In genomic region chr6:90028080-90028778, GRCh38 we compare ENCODE assay signal across 20 cellular contexts.
A peak's percentile ranks its signal among the peaks of the same experiment; 100 is the strongest.
DNase-seq lines count a peak whose midpoint lies in the region; ATAC-seq, FAIRE-seq and TF ChIP-seq lines count a peak whose summit lies in the region.
"Had no signal": no experiment of that assay in that cellular context is flagged by ENCODE, and none has a peak within 500 bp of the region (broad histone marks: within the 10 kb centered on the region; RNA-seq: fewer than 3 reads in every experiment).

No MANE protein-coding gene starts in this region.

- H3K9me3 Mint-ChIP-seq in activated naive CD4-positive, alpha-beta T cell treated with anti-CD3 and anti-CD28 coated beads, Interleukin-2, amount 50 U/mL, for 24 hours = no peaks in the 10 kb centered on the region
- H3K9me3 Mint-ChIP-seq in activated naive CD8-positive, alpha-beta T cell treated with anti-CD3 and anti-CD28 coated beads, Interleukin-2, amount 50 U/mL, for 24 hours = peaks cover 6% of the 10 kb centered on the region
- H3K9me3 Mint-ChIP-seq in stimulated activated naive CD8-positive, alpha-beta T cell treated with anti-CD3 and anti-CD28 coated beads, Interleukin-15, Interleukin-2, amounts not matched to agents 100 ng/mL and 50 ng/mL, for 24 hours = no peaks in the 10 kb centered on the region
- H3K9me3 Mint-ChIP-seq: HFFc6 had no signal

- peak overlapping the region; percentile 65 for H3K4me3 Mint-ChIP-seq in activated naive CD4-positive, alpha-beta T cell treated with anti-CD3 and anti-CD28 coated beads, Interleukin-2, amount 50 U/mL, for 24 hours
- peak overlapping the region; percentile 6 for H3K4me3 Mint-ChIP-seq in activated naive CD8-positive, alpha-beta T cell treated with anti-CD3 and anti-CD28 coated beads, Interleukin-2, amount 50 U/mL, for 24 hours
- H3K4me3 Mint-ChIP-seq in stimulated activated naive CD8-positive, alpha-beta T cell treated with anti-CD3 and anti-CD28 coated beads, Interleukin-15, Interleukin-2, amounts not matched to agents 100 ng/mL and 50 ng/mL, for 24 hours = peak overlapping the region; percentile 45
- H3K4me3 Mint-ChIP-seq: brain, HFFc6 had no signal

- H3K36me3 Mint-ChIP-seq in activated naive CD4-positive, alpha-beta T cell treated with anti-CD3 and anti-CD28 coated beads, Interleukin-2, amount 50 U/mL, for 24 hours = peaks cover 34% of the 10 kb centered on the region
- H3K36me3 Mint-ChIP-seq in activated naive CD8-positive, alpha-beta T cell treated with anti-CD3 and anti-CD28 coated beads, Interleukin-2, amount 50 U/mL, for 24 hours (ENCODE audit: low read depth) = peaks cover 71% of the 10 kb centered on the region
- peaks cover 80% of the 10 kb centered on the region for H3K36me3 Mint-ChIP-seq in stimulated activated naive CD8-positive, alpha-beta T cell treated with anti-CD3 and anti-CD28 coated beads, Interleukin-15, Interleukin-2, amounts not matched to agents 100 ng/mL and 50 ng/mL, for 24 hours (ENCODE audit: low read depth)

- in situ Hi-C loops in KBM-7 (cut with MboI; ENCODE audit: low pct_unique_long_range_greater_than_20kb, low sequenced_read_pairs) = no loop called here

- CTCF ChIA-PET in SK-N-SH (lab: Yijun Ruan, JAX) = interaction anchor here (1.9 kb wide), 1 partner anchor 58 kb away, joined by 5 read pairs; no protein-coding TSS in a partner anchor

- DNase-seq in activated naive CD4-positive, alpha-beta T cell treated with anti-CD3 and anti-CD28 coated beads, Interleukin-2, amount 50 U/mL, for 16 hours = no peak
- DNase-seq in SK-N-SH (peak; percentile 8), NCI-H187 (lab: John Stamatoyannopoulos, UW) (no peak), KBM-7 (no peak), D721Med (ENCODE audit: insufficient read length, low spot score) (no peak)
- no peak for DNase-seq in activated naive CD8-positive, alpha-beta T cell treated with anti-CD3 and anti-CD28 coated beads, Interleukin-2, amount 50 U/mL, for 24 hours
- DNase-seq: activated CD4-positive, CD25-positive, alpha-beta regulatory T cell treated with anti-CD3 and anti-CD28 coated beads, Interleukin-2, amount 50 U/mL, for 72 hours; activated effector memory CD4-positive, alpha-beta T cell treated with anti-CD3 and anti-CD28 coated beads, Interleukin-2, amount 50 U/mL, for 16 hours; COR-L47; HFFc6; left ventricle myocardium superior; NCI-H187 treated with DMSO at 0.1 percent for 48 hours; NCI-H446; occipital lobe; Right ventricle myocardium superior had no signal

- no peak overlapping the region for H3K4me2 ChIP-seq in SK-N-SH

- no peak overlapping the region for H2AFZ ChIP-seq in SK-N-SH (ENCODE audit: low read depth)

- no peak overlapping the region for H3K9ac ChIP-seq in SK-N-SH

- no peak for TF ChIP-seq RAD21 in SK-N-SH (IDR thresholded peaks at IDR 0.05; ENCODE audit: low read length)

- H3K27me3 ChIP-seq in SK-N-SH (ENCODE audit: insufficient read depth) = no peaks in the 10 kb centered on the region
- H3K27me3 ChIP-seq: gastroesophageal sphincter had no signal

- TF ChIP-seq CTCF in SK-N-SH (IDR thresholded peaks at IDR 0.05) (no peak), D721Med (IDR thresholded peaks at IDR 0.05; ENCODE audit: insufficient read depth, missing control alignments) (no peak)

- H3F3A ChIP-seq in SK-N-SH (replicated peaks; ENCODE audit: insufficient read depth) = peaks cover 8% of the 10 kb centered on the region

- 53% methylated on average over 7 of the region's 7 CpGs for WGBS in SK-N-SH (ENCODE audit: low lambda C conversion rate)

- peaks cover 14 to 36% of the 10 kb centered on the region in 2 experiments for H3K4me1 ChIP-seq in SK-N-SH (ENCODE audit: control insufficient read depth in 1 of 2, insufficient read depth in 2 of 2, low read depth in 1 of 2, low read length in 1 of 2)
- H3K4me1 ChIP-seq: gastroesophageal sphincter had no signal

- peak overlapping the region in 1 of 2 experiments; percentile 55; a peak in 2 of 4 replicates for H3K27ac ChIP-seq in SK-N-SH (ENCODE audit: low read depth in 2 of 2, low read length in 1 of 2)
- H3K27ac ChIP-seq: coronary artery, gastroesophageal sphincter had no signal

- ATAC-seq in activated naive CD8-positive, alpha-beta T cell treated with anti-CD3 and anti-CD28 coated beads, Interleukin-2, amount 50 U/mL, for 24 hours = peak; percentile 15
- ATAC-seq: gastroesophageal sphincter, left ventricle myocardium superior had no signal

- no peaks in the 10 kb centered on the region for H3K27me3 Mint-ChIP-seq in activated naive CD4-positive, alpha-beta T cell treated with anti-CD3 and anti-CD28 coated beads, Interleukin-2, amount 50 U/mL, for 24 hours
- H3K27me3 Mint-ChIP-seq in activated naive CD8-positive, alpha-beta T cell treated with anti-CD3 and anti-CD28 coated beads, Interleukin-2, amount 50 U/mL, for 24 hours = no peaks in the 10 kb centered on the region
- H3K27me3 Mint-ChIP-seq in stimulated activated naive CD8-positive, alpha-beta T cell treated with anti-CD3 and anti-CD28 coated beads, Interleukin-15, Interleukin-2, amounts not matched to agents 100 ng/mL and 50 ng/mL, for 24 hours = no peaks in the 10 kb centered on the region
- H3K27me3 Mint-ChIP-seq: brain had no signal

- H3K79me2 ChIP-seq in SK-N-SH (ENCODE audit: insufficient read depth) = no peaks in the 10 kb centered on the region

- peaks cover 82% of the 10 kb centered on the region for H3K4me1 Mint-ChIP-seq in activated naive CD4-positive, alpha-beta T cell treated with anti-CD3 and anti-CD28 coated beads, Interleukin-2, amount 50 U/mL, for 24 hours
- H3K4me1 Mint-ChIP-seq in activated naive CD8-positive, alpha-beta T cell treated with anti-CD3 and anti-CD28 coated beads, Interleukin-2, amount 50 U/mL, for 24 hours = peaks cover 94% of the 10 kb centered on the region
- peaks cover 97% of the 10 kb centered on the region for H3K4me1 Mint-ChIP-seq in stimulated activated naive CD8-positive, alpha-beta T cell treated with anti-CD3 and anti-CD28 coated beads, Interleukin-15, Interleukin-2, amounts not matched to agents 100 ng/mL and 50 ng/mL, for 24 hours (ENCODE audit: low read depth)

- no peaks in the 10 kb centered on the region for H3K9me2 ChIP-seq in SK-N-SH

- FAIRE-seq in D721Med (lab: Jason Lieb, UNC) = no peak

- POLR2A ChIA-PET in SK-N-SH (lab: Yijun Ruan, JAX) = interaction anchor here (0.5 kb wide), 1 partner anchor 14 kb away, joined by 4 read pairs; no protein-coding TSS in a partner anchor

- peak in 1 of 2 experiments; percentile 43; a peak in 2 of 4 replicates for TF ChIP-seq EP300 in SK-N-SH (IDR thresholded peaks at IDR 0.05; ENCODE audit: borderline replicate concordance in 1 of 2, low read depth in 1 of 2, low read length in 1 of 2)

- H3K9me3 ChIP-seq in SK-N-SH = no peaks in the 10 kb centered on the region
- H3K9me3 ChIP-seq: gastroesophageal sphincter had no signal

- no peak overlapping the region for H3K4me3 ChIP-seq in SK-N-SH (ENCODE audit: low read depth in 2 of 2, low read length in 1 of 2)
- H3K4me3 ChIP-seq: coronary artery, gastroesophageal sphincter had no signal

- H3K36me3 ChIP-seq in SK-N-SH (replicated peaks in 1 of 2; ENCODE audit: control insufficient read depth in 1 of 2, insufficient read depth in 2 of 2, low read length in 1 of 2) = no peaks in the 10 kb centered on the region
- H3K36me3 ChIP-seq: gastroesophageal sphincter had no signal

- H4K20me1 ChIP-seq in SK-N-SH (ENCODE audit: insufficient read depth) = no peaks in the 10 kb centered on the region

- peak overlapping the region; percentile 93 for H3K27ac Mint-ChIP-seq in activated naive CD4-positive, alpha-beta T cell treated with anti-CD3 and anti-CD28 coated beads, Interleukin-2, amount 50 U/mL, for 24 hours
- peak overlapping the region; percentile 91 for H3K27ac Mint-ChIP-seq in activated naive CD8-positive, alpha-beta T cell treated with anti-CD3 and anti-CD28 coated beads, Interleukin-2, amount 50 U/mL, for 24 hours
- peak overlapping the region; percentile 91 for H3K27ac Mint-ChIP-seq in stimulated activated naive CD8-positive, alpha-beta T cell treated with anti-CD3 and anti-CD28 coated beads, Interleukin-15, Interleukin-2, amounts not matched to agents 100 ng/mL and 50 ng/mL, for 24 hours
- H3K27ac Mint-ChIP-seq: HFFc6 had no signal

TF ChIP-seq in SK-N-SH, 30 proteins besides CTCF, POLR2A, EP300 and RAD21 (continues in another document):
- TF ChIP-seq JUND (IDR thresholded peaks at IDR 0.05) (peak; percentile 32; the same call in 1 of the 2 replicates), POLR2AphosphoS5 (IDR thresholded peaks at IDR 0.05; ENCODE audit: low read depth, low read length) (peak; percentile 47; the same call in 1 of the 2 replicates), TCF12 (IDR thresholded peaks at IDR 0.05) (peak; percentile 71), ZBTB33 (IDR thresholded peaks at IDR 0.05; ENCODE audit: borderline replicate concordance, low read depth) (no peak), MAX (IDR thresholded peaks at IDR 0.05; ENCODE audit: low read depth) (no peak), NFIC (IDR thresholded peaks at IDR 0.05; ENCODE audit: borderline replicate concordance) (peak; percentile 57), ELF1 (IDR thresholded peaks at IDR 0.05) (no peak), PBX3 (IDR thresholded peaks at IDR 0.05) (peak; percentile 36; the same call in 1 of the 2 replicates)

Comparison
In these comparisons a context has a peak if more than half of its experiments do, and no peak if none do; other contexts are left out.
1. H3K4me3 Mint-ChIP-seq: peak in every context shown above with its lines; median percentile 65 in activated naive CD4-positive, alpha-beta T cell treated with anti-CD3 and anti-CD28 coated beads, Interleukin-2, amount 50 U/mL, for 24 hours; 45 in stimulated activated naive CD8-positive, alpha-beta T cell treated with anti-CD3 and anti-CD28 coated beads, Interleukin-15, Interleukin-2, amounts not matched to agents 100 ng/mL and 50 ng/mL, for 24 hours; 6 in activated naive CD8-positive, alpha-beta T cell treated with anti-CD3 and anti-CD28 coated beads, Interleukin-2, amount 50 U/mL, for 24 hours.